Comparison of ENCODE assay signal across 8 cellular contexts in genomic region chr2:177254433-177255226, GRCh38. TPM values are rescaled to one million over a fixed set of nuclear protein-coding genes. Genes with fewer than 3 reads are reported as not detected.
A peak's percentile ranks its signal among the peaks of the same experiment; 100 is the strongest.
DNase-seq lines count a peak whose midpoint lies in the region; ATAC-seq and TF ChIP-seq lines count a peak whose summit lies in the region.

No MANE protein-coding gene starts in this region.

- H3K27me3 ChIP-seq in sigmoid colon, result no peaks in the 10 kb centered on the region

- TF ChIP-seq CTCF in sigmoid colon (IDR thresholded peaks at IDR 0.05), result no peak

- H3K36me3 Mint-ChIP-seq in activated naive CD4-positive, alpha-beta T cell treated with anti-CD3 and anti-CD28 coated beads, Interleukin-2, amount 50 U/mL, for 24 hours, result peaks cover 28% of the 10 kb centered on the region
- peaks cover 2% of the 10 kb centered on the region for H3K36me3 Mint-ChIP-seq in T-helper 17 cell (ENCODE audit: low read depth)

- WGBS in sigmoid colon, 2 donors, result 13 to 59% methylated on average over 11 of the region's 11 CpGs

- H3K4me3 Mint-ChIP-seq in activated naive CD4-positive, alpha-beta T cell treated with anti-CD3 and anti-CD28 coated beads, Interleukin-2, amount 50 U/mL, for 24 hours, result peak overlapping the region; percentile 15
- no peak overlapping the region for H3K4me3 Mint-ChIP-seq in T-helper 17 cell

- H3K9me3 ChIP-seq in T-helper 17 cell (ENCODE audit: control insufficient read depth, low read length, poor library complexity, severe bottlenecking) (no peaks in the 10 kb centered on the region), sigmoid colon (no peaks in the 10 kb centered on the region)

- peaks cover 98% of the 10 kb centered on the region for H3K4me1 Mint-ChIP-seq in activated naive CD4-positive, alpha-beta T cell treated with anti-CD3 and anti-CD28 coated beads, Interleukin-2, amount 50 U/mL, for 24 hours
- H3K4me1 Mint-ChIP-seq in T-helper 17 cell, result peaks cover 62% of the 10 kb centered on the region

- no peak overlapping the region for H3K4me3 ChIP-seq in sigmoid colon

- H3K27ac ChIP-seq in sigmoid colon, result peak overlapping the region in 2 of 4 donors; percentile 57 to 72

- intact Hi-C loops in sigmoid colon (cut with DNase I), result no loop called here

- TF ChIP-seq POLR2A in sigmoid colon (IDR thresholded peaks at IDR 0.05), result no peak

- no peaks in the 10 kb centered on the region for H3K27me3 Mint-ChIP-seq in activated naive CD4-positive, alpha-beta T cell treated with anti-CD3 and anti-CD28 coated beads, Interleukin-2, amount 50 U/mL, for 24 hours
- no peaks in the 10 kb centered on the region for H3K27me3 Mint-ChIP-seq in T-helper 17 cell

- H3K4me1 ChIP-seq in sigmoid colon, result peaks cover 0 to 97% (median 86%) of the 10 kb centered on the region in 4 donors

- DNase-seq in activated naive CD4-positive, alpha-beta T cell treated with anti-CD3 and anti-CD28 coated beads, Interleukin-2, amount 50 U/mL, for 16 hours, result no peak
- DNase-seq in T-helper 17 cell (no peak), glomerular visceral epithelial cell (ENCODE audit: extremely low spot score) (peak; percentile 61), sigmoid colon (peak; percentile 67), OCI-M2 (lab: John Stamatoyannopoulos, UW; ENCODE audit: unreplicated experiment) (no peak), DMS114 treated with DMSO at 0.1 percent for 48 hours (lab: John Stamatoyannopoulos, UW; ENCODE audit: unreplicated experiment) (no peak)

- no peak for TF ChIP-seq EP300 in sigmoid colon (IDR thresholded peaks at IDR 0.05)

- ATAC-seq in T-helper 17 cell (no peak), GM21786 (IDR thresholded peaks at IDR 0.05; ENCODE audit: unreplicated experiment) (no peak)

- H3K27ac Mint-ChIP-seq in activated naive CD4-positive, alpha-beta T cell treated with anti-CD3 and anti-CD28 coated beads, Interleukin-2, amount 50 U/mL, for 24 hours, result peak overlapping the region; percentile 68
- H3K27ac Mint-ChIP-seq in T-helper 17 cell, result peak overlapping the region; percentile 89

- H3K36me3 ChIP-seq in sigmoid colon, result no peaks in the 10 kb centered on the region

- no peaks in the 10 kb centered on the region for H3K9me3 Mint-ChIP-seq in activated naive CD4-positive, alpha-beta T cell treated with anti-CD3 and anti-CD28 coated beads, Interleukin-2, amount 50 U/mL, for 24 hours

RNA-seq across cellular contexts. Expression of gene NFE2L2, which starts 9.9 kb away (rescaled TPM):
- total RNA-seq in T-helper 17 cell, result 10 to 100 TPM; 58.0 to 65.5 TPM
- total RNA-seq in sigmoid colon, result 100 to 1,000 TPM in 2 of 4 donors, 10 to 100 TPM in 2; 88.1 to 103 (median 98.1) TPM
- 10 to 100 TPM; 46.7 to 88.3 (median 69.7) TPM for polyA plus RNA-seq in sigmoid colon

RNA-seq across cellular contexts. Expression of gene HNRNPA3, which starts 42.0 kb away (rescaled TPM):
- total RNA-seq in T-helper 17 cell, result 100 to 1,000 TPM; 179 to 183 TPM
- 10 to 100 TPM; 69.2 to 82.1 (median 74.5) TPM for total RNA-seq in sigmoid colon
- 100 to 1,000 TPM; 130 to 261 (median 131) TPM for polyA plus RNA-seq in sigmoid colon

Comparison
In these comparisons a context has a peak if more than half of its experiments do, and no peak if none do; other contexts are left out.
1. DNase-seq: peak in glomerular visceral epithelial cell (single experiment) and sigmoid colon (single experiment); none in activated naive CD4-positive, alpha-beta T cell treated with anti-CD3 and anti-CD28 coated beads, Interleukin-2, amount 50 U/mL, for 16 hours (single experiment), T-helper 17 cell (0 of 3), OCI-M2 (single experiment) and DMS114 treated with DMSO at 0.1 percent for 48 hours (single experiment).